1 cellular context compared by ENCODE assay signal in the genomic region with DNA sequence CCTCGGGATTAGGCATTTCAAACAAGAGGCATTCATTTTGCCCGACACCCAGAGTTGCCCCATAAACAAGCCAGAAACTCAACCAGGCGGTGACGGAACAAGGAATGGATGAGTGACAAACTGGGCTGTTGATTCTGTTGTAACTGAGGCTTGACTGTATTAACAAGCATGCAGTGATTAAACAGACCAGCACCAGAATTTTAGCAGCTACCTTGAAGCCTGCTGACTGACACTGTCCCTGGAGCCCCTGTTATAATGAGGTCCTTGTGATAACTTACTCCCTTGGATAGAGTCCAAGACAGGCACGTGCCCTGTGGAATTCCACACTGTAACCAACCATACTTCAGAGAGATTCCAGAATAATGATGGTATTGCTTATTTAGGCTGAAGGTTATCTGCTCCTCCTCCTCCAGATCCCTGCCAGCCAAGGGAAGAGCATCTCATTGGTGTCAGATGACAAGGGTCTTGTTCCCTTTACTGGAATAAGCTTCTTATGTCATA.
TF ChIP-seq lines count a peak whose summit lies in the region.

No MANE protein-coding gene starts in this region.

TF ChIP-seq in HEK293, 187 proteins besides CTCF, POLR2A, EP300 and RAD21 (continued from another document):
- TF ChIP-seq, protein P1, sequence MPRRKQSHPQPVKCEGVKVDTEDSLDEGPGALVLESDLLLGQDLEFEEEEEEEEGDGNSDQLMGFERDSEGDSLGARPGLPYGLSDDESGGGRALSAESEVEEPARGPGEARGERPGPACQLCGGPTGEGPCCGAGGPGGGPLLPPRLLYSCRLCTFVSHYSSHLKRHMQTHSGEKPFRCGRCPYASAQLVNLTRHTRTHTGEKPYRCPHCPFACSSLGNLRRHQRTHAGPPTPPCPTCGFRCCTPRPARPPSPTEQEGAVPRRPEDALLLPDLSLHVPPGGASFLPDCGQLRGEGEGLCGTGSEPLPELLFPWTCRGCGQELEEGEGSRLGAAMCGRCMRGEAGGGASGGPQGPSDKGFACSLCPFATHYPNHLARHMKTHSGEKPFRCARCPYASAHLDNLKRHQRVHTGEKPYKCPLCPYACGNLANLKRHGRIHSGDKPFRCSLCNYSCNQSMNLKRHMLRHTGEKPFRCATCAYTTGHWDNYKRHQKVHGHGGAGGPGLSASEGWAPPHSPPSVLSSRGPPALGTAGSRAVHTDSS (tag by site-specific recombination; IDR thresholded peaks at IDR 0.05) = peak; percentile 59; the same call in 1 of the 2 replicates
- TF ChIP-seq, protein P2, sequence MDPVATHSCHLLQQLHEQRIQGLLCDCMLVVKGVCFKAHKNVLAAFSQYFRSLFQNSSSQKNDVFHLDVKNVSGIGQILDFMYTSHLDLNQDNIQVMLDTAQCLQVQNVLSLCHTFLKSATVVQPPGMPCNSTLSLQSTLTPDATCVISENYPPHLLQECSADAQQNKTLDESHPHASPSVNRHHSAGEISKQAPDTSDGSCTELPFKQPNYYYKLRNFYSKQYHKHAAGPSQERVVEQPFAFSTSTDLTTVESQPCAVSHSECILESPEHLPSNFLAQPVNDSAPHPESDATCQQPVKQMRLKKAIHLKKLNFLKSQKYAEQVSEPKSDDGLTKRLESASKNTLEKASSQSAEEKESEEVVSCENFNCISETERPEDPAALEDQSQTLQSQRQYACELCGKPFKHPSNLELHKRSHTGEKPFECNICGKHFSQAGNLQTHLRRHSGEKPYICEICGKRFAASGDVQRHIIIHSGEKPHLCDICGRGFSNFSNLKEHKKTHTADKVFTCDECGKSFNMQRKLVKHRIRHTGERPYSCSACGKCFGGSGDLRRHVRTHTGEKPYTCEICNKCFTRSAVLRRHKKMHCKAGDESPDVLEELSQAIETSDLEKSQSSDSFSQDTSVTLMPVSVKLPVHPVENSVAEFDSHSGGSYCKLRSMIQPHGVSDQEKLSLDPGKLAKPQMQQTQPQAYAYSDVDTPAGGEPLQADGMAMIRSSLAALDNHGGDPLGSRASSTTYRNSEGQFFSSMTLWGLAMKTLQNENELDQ (tag by site-specific recombination; IDR thresholded peaks at IDR 0.05; ENCODE audit: low read depth) = no peak
- TF ChIP-seq FEZF1 (tag by site-specific recombination; IDR thresholded peaks at IDR 0.05) = peak; percentile 90
- TF ChIP-seq, protein P3, sequence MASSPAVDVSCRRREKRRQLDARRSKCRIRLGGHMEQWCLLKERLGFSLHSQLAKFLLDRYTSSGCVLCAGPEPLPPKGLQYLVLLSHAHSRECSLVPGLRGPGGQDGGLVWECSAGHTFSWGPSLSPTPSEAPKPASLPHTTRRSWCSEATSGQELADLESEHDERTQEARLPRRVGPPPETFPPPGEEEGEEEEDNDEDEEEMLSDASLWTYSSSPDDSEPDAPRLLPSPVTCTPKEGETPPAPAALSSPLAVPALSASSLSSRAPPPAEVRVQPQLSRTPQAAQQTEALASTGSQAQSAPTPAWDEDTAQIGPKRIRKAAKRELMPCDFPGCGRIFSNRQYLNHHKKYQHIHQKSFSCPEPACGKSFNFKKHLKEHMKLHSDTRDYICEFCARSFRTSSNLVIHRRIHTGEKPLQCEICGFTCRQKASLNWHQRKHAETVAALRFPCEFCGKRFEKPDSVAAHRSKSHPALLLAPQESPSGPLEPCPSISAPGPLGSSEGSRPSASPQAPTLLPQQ (tag by site-specific recombination; IDR thresholded peaks at IDR 0.05) = peak; percentile 59; the same call in 1 of the 2 replicates
- TF ChIP-seq, protein P4, sequence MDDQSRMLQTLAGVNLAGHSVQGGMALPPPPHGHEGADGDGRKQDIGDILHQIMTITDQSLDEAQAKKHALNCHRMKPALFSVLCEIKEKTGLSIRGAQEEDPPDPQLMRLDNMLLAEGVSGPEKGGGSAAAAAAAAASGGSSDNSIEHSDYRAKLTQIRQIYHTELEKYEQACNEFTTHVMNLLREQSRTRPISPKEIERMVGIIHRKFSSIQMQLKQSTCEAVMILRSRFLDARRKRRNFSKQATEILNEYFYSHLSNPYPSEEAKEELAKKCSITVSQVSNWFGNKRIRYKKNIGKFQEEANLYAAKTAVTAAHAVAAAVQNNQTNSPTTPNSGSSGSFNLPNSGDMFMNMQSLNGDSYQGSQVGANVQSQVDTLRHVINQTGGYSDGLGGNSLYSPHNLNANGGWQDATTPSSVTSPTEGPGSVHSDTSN (CRISPR knock-in tag; IDR thresholded peaks at IDR 0.05) = no peak
- TF ChIP-seq KLF10 (tag by site-specific recombination; IDR thresholded peaks at IDR 0.05) = 0 out of 2 replicates have a peak, but pooled peaks have one; percentile 15
- peak; percentile 85; the same call in 1 of the 2 replicates for TF ChIP-seq ZBTB48 (tag by site-specific recombination; IDR thresholded peaks at IDR 0.05)
- TF ChIP-seq, protein P5, sequence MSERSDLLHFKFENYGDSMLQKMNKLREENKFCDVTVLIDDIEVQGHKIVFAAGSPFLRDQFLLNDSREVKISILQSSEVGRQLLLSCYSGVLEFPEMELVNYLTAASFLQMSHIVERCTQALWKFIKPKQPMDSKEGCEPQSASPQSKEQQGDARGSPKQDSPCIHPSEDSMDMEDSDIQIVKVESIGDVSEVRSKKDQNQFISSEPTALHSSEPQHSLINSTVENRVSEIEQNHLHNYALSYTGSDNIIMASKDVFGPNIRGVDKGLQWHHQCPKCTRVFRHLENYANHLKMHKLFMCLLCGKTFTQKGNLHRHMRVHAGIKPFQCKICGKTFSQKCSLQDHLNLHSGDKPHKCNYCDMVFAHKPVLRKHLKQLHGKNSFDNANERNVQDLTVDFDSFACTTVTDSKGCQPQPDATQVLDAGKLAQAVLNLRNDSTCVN (tag by site-specific recombination; optimal IDR thresholded peaks at IDR 0.05) = peak; percentile 8
- TF ChIP-seq ZNF558 (tag by site-specific recombination; IDR thresholded peaks at IDR 0.05) = peak; percentile 32; the same call in 1 of the 2 replicates
- TF ChIP-seq TRIM28 (IDR thresholded peaks at IDR 0.05; ENCODE audit: borderline replicate concordance, low read length) = peak; percentile 73
- TF ChIP-seq ZNF600 (tag by site-specific recombination; IDR thresholded peaks at IDR 0.05) = peak; percentile 48; the same call in 1 of the 2 replicates
- TF ChIP-seq ZNF366 (tag by site-specific recombination; conservative IDR thresholded peaks at IDR 0.05) = peak; percentile 90
- peak; percentile 56 for TF ChIP-seq ZFHX2 (tag by site-specific recombination; conservative IDR thresholded peaks at IDR 0.05)
- TF ChIP-seq ZEB2 (tag by site-specific recombination; IDR thresholded peaks at IDR 0.05) = 0 out of 2 replicates have a peak, but pooled peaks have one; percentile 46
- TF ChIP-seq, protein P6, sequence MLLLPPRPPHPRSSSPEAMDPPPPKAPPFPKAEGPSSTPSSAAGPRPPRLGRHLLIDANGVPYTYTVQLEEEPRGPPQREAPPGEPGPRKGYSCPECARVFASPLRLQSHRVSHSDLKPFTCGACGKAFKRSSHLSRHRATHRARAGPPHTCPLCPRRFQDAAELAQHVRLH (tag by site-specific recombination; IDR thresholded peaks at IDR 0.05) = 0 out of 2 replicates have a peak, but pooled peaks have one; percentile 14
- TF ChIP-seq ZBTB21 (tag by site-specific recombination; IDR thresholded peaks at IDR 0.05) = peak; percentile 55; the same call in 1 of the 2 replicates
- TF ChIP-seq ZNF121 (tag by site-specific recombination; IDR thresholded peaks at IDR 0.05) = no peak
- TF ChIP-seq ZNF138 (tag by site-specific recombination; IDR thresholded peaks at IDR 0.05; ENCODE audit: borderline replicate concordance) = no peak
- TF ChIP-seq ZBTB17 (tag by site-specific recombination; IDR thresholded peaks at IDR 0.05) = peak; percentile 73
- TF ChIP-seq TCF7L2 (IDR thresholded peaks at IDR 0.05; ENCODE audit: borderline replicate concordance, low read depth, low read length) = peak; percentile 48; the same call in 1 of the 2 replicates
- peak; percentile 82 for TF ChIP-seq ZXDB (tag by site-specific recombination; IDR thresholded peaks at IDR 0.05)
- no peak for TF ChIP-seq ZNF654 (tag by site-specific recombination; IDR thresholded peaks at IDR 0.05; ENCODE audit: low read depth)
- peak; percentile 46 for TF ChIP-seq ZNF843 (tag by site-specific recombination; IDR thresholded peaks at IDR 0.05)
- peak; percentile 93 for TF ChIP-seq SP7 (tag by site-specific recombination; IDR thresholded peaks at IDR 0.05)
- no peak for TF ChIP-seq ZNF571 (tag by site-specific recombination; IDR thresholded peaks at IDR 0.05)
- TF ChIP-seq ZNF335 (tag by site-specific recombination; conservative IDR thresholded peaks at IDR 0.05) = peak; percentile 60
- TF ChIP-seq, protein P7, sequence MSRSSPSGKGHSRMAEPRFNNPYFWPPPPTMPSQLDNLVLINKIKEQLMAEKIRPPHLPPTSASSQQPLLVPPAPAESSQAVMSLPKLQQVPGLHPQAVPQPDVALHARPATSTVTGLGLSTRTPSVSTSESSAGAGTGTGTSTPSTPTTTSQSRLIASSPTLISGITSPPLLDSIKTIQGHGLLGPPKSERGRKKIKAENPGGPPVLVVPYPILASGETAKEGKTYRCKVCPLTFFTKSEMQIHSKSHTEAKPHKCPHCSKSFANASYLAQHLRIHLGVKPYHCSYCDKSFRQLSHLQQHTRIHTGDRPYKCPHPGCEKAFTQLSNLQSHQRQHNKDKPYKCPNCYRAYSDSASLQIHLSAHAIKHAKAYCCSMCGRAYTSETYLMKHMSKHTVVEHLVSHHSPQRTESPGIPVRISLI (tag by site-specific recombination; IDR thresholded peaks at IDR 0.05) = 0 out of 2 replicates have a peak, but pooled peaks have one; percentile 19
- TF ChIP-seq SCRT2 (tag by site-specific recombination; IDR thresholded peaks at IDR 0.05) = 0 out of 2 replicates have a peak, but pooled peaks have one; percentile 18
- TF ChIP-seq ZNF629 (tag by site-specific recombination; IDR thresholded peaks at IDR 0.05) = peak; percentile 62; the same call in 1 of the 2 replicates
